19 cellular contexts compared by ENCODE assay signal in genomic region chr17:74040729-74041128, GRCh38.
"Had no signal": no experiment of that assay in that cellular context is flagged by ENCODE, and none has a peak within 500 bp of the region (broad histone marks: within the 10 kb centered on the region; RNA-seq: fewer than 3 reads in every experiment).

No MANE protein-coding gene starts in this region.

- H3K4me1 ChIP-seq: body of pancreas had no signal

- DNase-seq: activated CD4-positive, alpha-beta T cell treated with anti-CD3 and anti-CD28 coated beads for 36 hours; activated CD4-positive, CD25-positive, alpha-beta regulatory T cell; activated CD8-positive, alpha-beta memory T cell treated with anti-CD3 and anti-CD28 coated beads, Interleukin-2, amount 50 U/mL, for 4 hours; activated CD8-positive, alpha-beta T cell treated with anti-CD3 and anti-CD28 coated beads for 36 hours; activated naive CD4-positive, alpha-beta T cell; body of pancreas; KG1; NCI-H1048; NCI-H146; NCI-H187 treated with DMSO at 0.1 percent for 48 hours; NCI-H2081 treated with DMSO at 0.1 percent for 48 hours; NCI-H446; NCI-H748 treated with DMSO at 0.1 percent for 48 hours; SIG-M5; T-cell; T-helper 2 cell; T1000 had no signal

- H3K36me3 ChIP-seq: ascending aorta had no signal

- H3K4me3 ChIP-seq: ascending aorta, body of pancreas had no signal

- H3K27ac ChIP-seq: ascending aorta, body of pancreas had no signal

- H3K27me3 ChIP-seq: ascending aorta had no signal

- FAIRE-seq: TTC549 had no signal

- H3K9me3 ChIP-seq: ascending aorta, body of pancreas had no signal
